8 cellular contexts compared by ENCODE assay signal in genomic region chr9:19173598-19174125, GRCh38. TPM values are rescaled to one million over a fixed set of nuclear protein-coding genes. Genes with fewer than 3 reads are reported as not detected.
DNase-seq lines count a peak whose midpoint lies in the region; ATAC-seq lines count a peak whose summit lies in the region.

No MANE protein-coding gene starts in this region.

- peaks cover 18% of the 10 kb centered on the region for H3K4me1 ChIP-seq in CD4-positive, alpha-beta memory T cell (ENCODE audit: insufficient read depth, low read length)

- H3K27me3 ChIP-seq in CD4-positive, alpha-beta memory T cell (ENCODE audit: insufficient read depth, low read length): no peaks in the 10 kb centered on the region

- no peaks in the 10 kb centered on the region for H3K9me3 ChIP-seq in CD4-positive, alpha-beta memory T cell (ENCODE audit: control insufficient read depth in 1 of 2, low read length in 2 of 2)

- CTCF ChIA-PET in CD4-positive, alpha-beta memory T cell (lab: Charles Lee; ENCODE audit: partially characterized antibody): interaction anchor here (0.7 to 10.6 kb wide), 29 partner anchors 9 to 919 kb away, joined by 3 to 192 read pairs (median 5); partner anchors contain the start of genes DENND4C and RRAGA
- CTCF ChIA-PET in activated CD4-positive, alpha-beta memory T cell treated with anti-CD3 and anti-CD28 coated beads for 36 hours (lab: Charles Lee): interaction anchor here (0.7 to 4.6 kb wide), 38 partner anchors 8 to 919 kb away, joined by 3 to 67 read pairs (median 4); partner anchors contain the start of genes DENND4C and RRAGA

- peak overlapping the region in 4 of 7 donors; percentile 16 to 81 (median 76) for H3K27ac Mint-ChIP-seq in CD4-positive, alpha-beta memory T cell
- no peak overlapping the region for H3K27ac Mint-ChIP-seq in activated CD4-positive, alpha-beta memory T cell treated with anti-CD3 and anti-CD28 coated beads for 36 hours

- H3K36me3 ChIP-seq in CD4-positive, alpha-beta memory T cell (ENCODE audit: insufficient read depth, low read length): no peaks in the 10 kb centered on the region

- H3K27ac ChIP-seq in CD4-positive, alpha-beta memory T cell (ENCODE audit: low read depth, low read length): no peak overlapping the region

- no peak for DNase-seq in CD4-positive, alpha-beta memory T cell
- no peak for DNase-seq in activated CD4-positive, alpha-beta memory T cell treated with anti-CD3 and anti-CD28 coated beads for 36 hours
- DNase-seq in OCI-M2 (lab: John Stamatoyannopoulos, UW; ENCODE audit: unreplicated experiment) (no peak), RKO (ENCODE audit: low spot score) (no peak)
- no peak for DNase-seq in stimulated activated CD4-positive, alpha-beta T cell treated with anti-CD3 and anti-CD28 coated beads, Interleukin-12 subunit alpha, Interleukin-12 subunit beta, amount 100 ng/mL, for 4 hours

- H3K9me3 Mint-ChIP-seq in CD4-positive, alpha-beta memory T cell: no peaks in the 10 kb centered on the region
- H3K9me3 Mint-ChIP-seq in activated CD4-positive, alpha-beta memory T cell treated with anti-CD3 and anti-CD28 coated beads for 36 hours: no peaks in the 10 kb centered on the region

- H3K4me3 ChIP-seq in CD4-positive, alpha-beta memory T cell (ENCODE audit: low read length in 2 of 2): no peak overlapping the region

- peaks cover 18 to 35% (median 26%) of the 10 kb centered on the region in 4 donors for H3K4me1 Mint-ChIP-seq in CD4-positive, alpha-beta memory T cell
- H3K4me1 Mint-ChIP-seq in activated CD4-positive, alpha-beta memory T cell treated with anti-CD3 and anti-CD28 coated beads for 36 hours (ENCODE audit: low read depth): peaks cover 22% of the 10 kb centered on the region

- H3K36me3 Mint-ChIP-seq in CD4-positive, alpha-beta memory T cell: no peaks in the 10 kb centered on the region
- no peaks in the 10 kb centered on the region for H3K36me3 Mint-ChIP-seq in activated CD4-positive, alpha-beta memory T cell treated with anti-CD3 and anti-CD28 coated beads for 36 hours

- no peaks in the 10 kb centered on the region for H3K27me3 Mint-ChIP-seq in CD4-positive, alpha-beta memory T cell
- no peaks in the 10 kb centered on the region for H3K27me3 Mint-ChIP-seq in activated CD4-positive, alpha-beta memory T cell treated with anti-CD3 and anti-CD28 coated beads for 36 hours

- POLR2A ChIA-PET in CD4-positive, alpha-beta memory T cell (lab: Charles Lee; ENCODE audit: partially characterized antibody): interaction anchor here (1.2 to 3.2 kb wide), 6 partner anchors 10 to 124 kb away, joined by 3 to 28 read pairs (median 6); partner anchors contain the start of gene RRAGA
- POLR2A ChIA-PET in activated CD4-positive, alpha-beta memory T cell treated with anti-CD3 and anti-CD28 coated beads for 36 hours (lab: Charles Lee): interaction anchor here (0.9 to 1.9 kb wide), 4 partner anchors 10 to 125 kb away, joined by 3 to 8 read pairs (median 4); partner anchors contain the start of gene RRAGA

- ATAC-seq in GM19455 (IDR thresholded peaks at IDR 0.05; ENCODE audit: unreplicated experiment) (peak; percentile 25), HG03175 (IDR thresholded peaks at IDR 0.05; ENCODE audit: unreplicated experiment) (peak; percentile 28), esophagus mucosa (peak; percentile 30)

- no peak overlapping the region for H3K4me3 Mint-ChIP-seq in CD4-positive, alpha-beta memory T cell
- no peak overlapping the region for H3K4me3 Mint-ChIP-seq in activated CD4-positive, alpha-beta memory T cell treated with anti-CD3 and anti-CD28 coated beads for 36 hours

- intact Hi-C loops in CD4-positive, alpha-beta memory T cell (cut with micrococcal nuclease): loop anchor here (1.0 to 5.0 kb wide), 6 partner anchors 46 to 918 kb away; partner anchors contain the start of genes HAUS6, PLIN2 and RRAGA
- intact Hi-C loops in activated CD4-positive, alpha-beta memory T cell treated with anti-CD3 and anti-CD28 coated beads for 36 hours (cut with micrococcal nuclease): loop anchor here (1.0 to 5.0 kb wide), 8 partner anchors 11 to 916 kb away; partner anchors contain the start of genes HAUS6 and RRAGA

RNA-seq across cellular contexts. Expression of gene PLIN2, which starts 46.4 kb away (rescaled TPM):
- total RNA-seq in CD4-positive, alpha-beta memory T cell: 10 to 100 TPM; 52.6 to 57.7 TPM
- 100 to 1,000 TPM; 102 to 148 TPM for polyA plus RNA-seq in CD4-positive, alpha-beta memory T cell
- 19.1 TPM for total RNA-seq in esophagus mucosa
- 10 to 100 TPM; 52.9 to 54.2 TPM for total RNA-seq in activated CD4-positive, alpha-beta memory T cell treated with anti-CD3 and anti-CD28 coated beads for 36 hours

RNA-seq across cellular contexts. Expression of gene DENND4C, which starts 56.8 kb away (rescaled TPM):
- total RNA-seq in CD4-positive, alpha-beta memory T cell: 10 to 100 TPM; 69.0 to 71.8 TPM
- polyA plus RNA-seq in CD4-positive, alpha-beta memory T cell: 10 to 100 TPM; 29.4 to 46.0 TPM
- total RNA-seq in esophagus mucosa: 31.6 TPM
- 10 to 100 TPM; 17.8 to 20.2 TPM for total RNA-seq in activated CD4-positive, alpha-beta memory T cell treated with anti-CD3 and anti-CD28 coated beads for 36 hours
